In the genomic region with DNA sequence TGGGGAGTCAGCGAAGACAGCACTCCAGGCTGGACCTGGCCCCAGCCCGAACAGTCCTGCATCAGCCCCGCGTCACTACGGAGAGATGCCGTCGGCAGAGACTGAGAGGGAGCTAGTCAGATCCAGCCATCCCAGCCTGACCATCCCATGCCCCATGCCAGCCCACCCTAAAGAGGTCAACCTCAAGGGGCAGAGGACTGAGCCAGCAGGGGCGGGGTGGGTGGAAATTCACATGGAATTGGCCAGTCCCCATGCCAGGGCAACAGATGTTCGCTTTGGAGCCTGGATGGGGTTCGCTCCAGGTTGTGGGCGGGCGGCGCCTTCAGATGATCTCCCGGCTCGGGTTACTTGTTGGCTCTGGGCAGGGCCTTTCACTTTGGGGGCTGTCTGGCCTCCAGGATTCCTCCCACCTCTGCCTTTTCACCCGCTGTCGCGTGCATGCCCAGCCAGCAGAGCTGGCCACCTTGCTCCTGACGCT, we compare ENCODE assay signal across 14 cellular contexts.
DNase-seq lines count a peak whose midpoint lies in the region; ATAC-seq and TF ChIP-seq lines count a peak whose summit lies in the region.
"Had no signal": no experiment of that assay in that cellular context is flagged by ENCODE, and none has a peak within 500 bp of the region (broad histone marks: within the 10 kb centered on the region; RNA-seq: fewer than 3 reads in every experiment).

No MANE protein-coding gene starts in this region.

- peaks cover 2% of the 10 kb centered on the region for H3K9me3 Mint-ChIP-seq in nephron

- DNase-seq in NCI-H1694 treated with DMSO at 0.1 percent for 48 hours (lab: John Stamatoyannopoulos, UW): peak; percentile 81
- DNase-seq in fibroblast of gingiva (ENCODE audit: low read depth): peak; percentile 18
- DNase-seq in effector CD8-positive, alpha-beta T cell (lab: John Stamatoyannopoulos, UW): no peak
- no peak for DNase-seq in NCI-H2029 treated with DMSO at 0.1 percent for 48 hours (lab: John Stamatoyannopoulos, UW)
- DNase-seq in dermis blood vessel endothelial cell: no peak
- DNase-seq: activated CD8-positive, alpha-beta memory T cell treated with anti-CD3 and anti-CD28 coated beads, Interleukin-2, amount 10 ng/mL, durations not matched to agents 7 days and 5 days; activated naive CD4-positive, alpha-beta T cell treated with anti-CD3 and anti-CD28 coated beads for 36 hours; central memory CD4-positive, alpha-beta T cell; hippocampal formation; NCI-H1417; transverse colon had no signal

- peaks cover 26% of the 10 kb centered on the region for H3K36me3 Mint-ChIP-seq in nephron (ENCODE audit: low read depth)
- H3K36me3 Mint-ChIP-seq: activated CD8-positive, alpha-beta memory T cell treated with anti-CD3 and anti-CD28 coated beads, Interleukin-2, amount 10 ng/mL, durations not matched to agents 7 days and 5 days had no signal

- peak overlapping the region in 5 of 11 experiments; percentile 7 to 98 (median 97); a peak in 7 of 22 replicates for H3K27ac ChIP-seq in BLaER1 treated with 17β-estradiol and CSF1 and Interleukin-3, amounts not matched to agents 10 nM and 100 nM
- H3K27ac ChIP-seq: transverse colon had no signal

- peaks cover 22 to 95% (median 83%) of the 10 kb centered on the region in 10 experiments for H3K4me1 ChIP-seq in BLaER1 treated with 17β-estradiol and CSF1 and Interleukin-3, amounts not matched to agents 10 nM and 100 nM

- H3K27ac Mint-ChIP-seq in nephron: peak overlapping the region; percentile 62 to 73 (median 70)
- H3K27ac Mint-ChIP-seq: activated CD8-positive, alpha-beta memory T cell treated with anti-CD3 and anti-CD28 coated beads, Interleukin-2, amount 10 ng/mL, durations not matched to agents 7 days and 5 days; activated naive CD4-positive, alpha-beta T cell treated with anti-CD3 and anti-CD28 coated beads for 36 hours had no signal

- H3K4me1 Mint-ChIP-seq in nephron: peaks cover 71% of the 10 kb centered on the region
- H3K4me1 Mint-ChIP-seq: activated CD8-positive, alpha-beta memory T cell treated with anti-CD3 and anti-CD28 coated beads, Interleukin-2, amount 10 ng/mL, durations not matched to agents 7 days and 5 days had no signal

- H4K20me1 ChIP-seq in BLaER1 treated with 17β-estradiol and CSF1 and Interleukin-3, amounts not matched to agents 10 nM and 100 nM: peaks cover 0 to 4% (median 0%) of the 10 kb centered on the region in 11 experiments; a peak in 2 of 22 replicates

- no peak for ATAC-seq in HG03432 (IDR thresholded peaks at IDR 0.05; ENCODE audit: unreplicated experiment)
- ATAC-seq: activated CD8-positive, alpha-beta memory T cell treated with anti-CD3 and anti-CD28 coated beads, Interleukin-2, amount 10 ng/mL, durations not matched to agents 7 days and 5 days had no signal

- TF ChIP-seq CTCF in nephron (IDR thresholded peaks at IDR 0.05; ENCODE audit: unreplicated experiment in 3 of 3): no peak

- H3K9ac ChIP-seq in BLaER1 treated with 17β-estradiol and CSF1 and Interleukin-3, amounts not matched to agents 10 nM and 100 nM: peak overlapping the region in 4 of 11 experiments; percentile 12 to 86 (median 32); a peak in 6 of 22 replicates

- H3K27me3 ChIP-seq in BLaER1 treated with 17β-estradiol and CSF1 and Interleukin-3, amounts not matched to agents 10 nM and 100 nM: peaks cover 0 to 6% (median 0%) of the 10 kb centered on the region in 11 experiments; a peak in 2 of 22 replicates
- H3K27me3 ChIP-seq: transverse colon had no signal

- H3K27me3 Mint-ChIP-seq in nephron (ENCODE audit: low read depth): peaks cover 23% of the 10 kb centered on the region

- no peak overlapping the region for H3K4me3 ChIP-seq in BLaER1 treated with 17β-estradiol and CSF1 and Interleukin-3, amounts not matched to agents 10 nM and 100 nM
- H3K4me3 ChIP-seq: transverse colon had no signal

- H3K9me3 ChIP-seq in BLaER1 treated with 17β-estradiol and CSF1 and Interleukin-3, amounts not matched to agents 10 nM and 100 nM (replicated peaks in 1 of 11): peaks cover 0 to 11% (median 7%) of the 10 kb centered on the region in 11 experiments; a peak in 14 of 22 replicates
- H3K9me3 ChIP-seq: transverse colon had no signal

- H3K4me2 ChIP-seq in BLaER1 treated with 17β-estradiol and CSF1 and Interleukin-3, amounts not matched to agents 10 nM and 100 nM: peak overlapping the region in 9 of 11 experiments; percentile 61 to 92 (median 84); a peak in 17 of 22 replicates

- peak overlapping the region in 2 of 3 experiments; percentile 30 to 40 for H3K4me3 Mint-ChIP-seq in nephron
- H3K4me3 Mint-ChIP-seq: activated CD8-positive, alpha-beta memory T cell treated with anti-CD3 and anti-CD28 coated beads, Interleukin-2, amount 10 ng/mL, durations not matched to agents 7 days and 5 days; activated naive CD4-positive, alpha-beta T cell treated with anti-CD3 and anti-CD28 coated beads for 36 hours had no signal

- H3K36me3 ChIP-seq in BLaER1 treated with 17β-estradiol and CSF1 and Interleukin-3, amounts not matched to agents 10 nM and 100 nM: peaks cover 0 to 3% (median 0%) of the 10 kb centered on the region in 11 experiments; a peak in 1 of 22 replicates
- H3K36me3 ChIP-seq: transverse colon had no signal

Comparison
In these comparisons a context has a peak if more than half of its experiments do, and no peak if none do; other contexts are left out.
1. DNase-seq: peak in NCI-H1694 treated with DMSO at 0.1 percent for 48 hours (single experiment) and fibroblast of gingiva (single experiment); none in effector CD8-positive, alpha-beta T cell (single experiment), NCI-H2029 treated with DMSO at 0.1 percent for 48 hours (single experiment) and dermis blood vessel endothelial cell (single experiment).